8 cellular contexts compared by ENCODE assay signal in genomic region chr5:176543428-176544182, GRCh38. TPM values are rescaled to one million over a fixed set of nuclear protein-coding genes. Genes with fewer than 3 reads are reported as not detected.
A peak's percentile ranks its signal among the peaks of the same experiment; 100 is the strongest.
DNase-seq lines count a peak whose midpoint lies in the region; ATAC-seq and TF ChIP-seq lines count a peak whose summit lies in the region.

No MANE protein-coding gene starts in this region.

- no peaks in the 10 kb centered on the region for H3K9me3 ChIP-seq in left lung

- H3K27ac ChIP-seq in cingulate gyrus (ENCODE audit: low read depth, low read length) = peak overlapping the region; percentile 84
- peak overlapping the region; percentile 71 to 94 for H3K27ac ChIP-seq in left lung

- H3K27me3 ChIP-seq in left lung = no peaks in the 10 kb centered on the region

- intact Hi-C loops in left lung (cut with DNase I) = no loop called here

- TF ChIP-seq CTCF in left lung (IDR thresholded peaks at IDR 0.05) = no peak

- peak; percentile 69 for ATAC-seq in HG03025 (IDR thresholded peaks at IDR 0.05; ENCODE audit: low FRiP score, unreplicated experiment)
- peak; percentile 85 to 86 for ATAC-seq in activated CD4-positive, CD25-positive, alpha-beta regulatory T cell treated with anti-CD3 and anti-CD28 coated beads, Interleukin-2, amount 50 U/mL, for 24 hours
- ATAC-seq in left lung = peak; percentile 92

- peak overlapping the region; percentile 40 to 73 for H3K4me3 ChIP-seq in left lung

- DNase-seq in NCI-H82 (lab: John Stamatoyannopoulos, UW) (peak; percentile 77), NCI-H82 treated with DMSO at 0.1 percent for 48 hours (lab: John Stamatoyannopoulos, UW; ENCODE audit: unreplicated experiment) (no peak), NCI-H2196 (lab: John Stamatoyannopoulos, UW; ENCODE audit: unreplicated experiment) (peak; percentile 70), left lung (peak; percentile 74 to 95)
- DNase-seq in stimulated activated CD4-positive, alpha-beta T cell treated with anti-CD3 and anti-CD28 coated beads, TNF-alpha, amount 100 ng/mL, for 24 hours (ENCODE audit: low read depth in 3 of 3) = peak; percentile 41 to 78 (median 62)

- H3K4me1 ChIP-seq in left lung = peaks cover 17 to 64% of the 10 kb centered on the region in 2 donors

- H3K36me3 ChIP-seq in left lung = no peaks in the 10 kb centered on the region

RNA-seq across cellular contexts. Expression of gene CDHR2, which starts 5.5 kb away (rescaled TPM):
- under 1 TPM in 1 of 2 donors, not detected in 1; 0.26 TPM for total RNA-seq in left lung

RNA-seq across cellular contexts. Expression of gene RNF44, which starts 6.4 kb away (rescaled TPM):
- 10 to 100 TPM; 37.6 to 42.2 TPM for total RNA-seq in left lung
